Comparison of ENCODE assay signal across 21 cellular contexts in the genomic region with DNA sequence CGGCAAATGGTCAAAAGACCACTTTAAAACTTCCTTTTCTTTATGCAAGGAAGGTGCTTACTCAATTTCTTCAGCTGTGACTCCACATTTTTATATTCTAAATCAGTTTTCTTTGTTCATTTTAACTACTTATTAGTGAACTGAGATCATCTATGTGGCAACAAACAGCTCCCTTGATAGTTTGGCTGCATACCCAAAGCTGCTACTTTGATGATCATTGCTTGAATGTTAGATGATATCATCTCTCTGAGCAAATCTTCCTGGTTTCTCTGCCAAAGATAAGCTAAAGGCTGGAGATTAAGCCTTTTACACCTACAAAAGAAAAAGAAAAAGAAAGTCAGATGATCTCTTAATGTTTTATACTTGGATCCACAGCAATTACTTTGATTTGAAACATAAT.
A peak's percentile ranks its signal among the peaks of the same experiment; 100 is the strongest.
DNase-seq lines count a peak whose midpoint lies in the region; ATAC-seq lines count a peak whose summit lies in the region.
"Had no signal": no experiment of that assay in that cellular context is flagged by ENCODE, and none has a peak within 500 bp of the region (broad histone marks: within the 10 kb centered on the region; RNA-seq: fewer than 3 reads in every experiment).

No MANE protein-coding gene starts in this region.

- no peaks in the 10 kb centered on the region for H3K27me3 Mint-ChIP-seq in activated CD4-positive, alpha-beta T cell treated with anti-CD3 and anti-CD28 coated beads, Interleukin-2, amount 10 ng/mL, durations not matched to agents 7 days and 5 days
- H3K27me3 Mint-ChIP-seq: activated CD8-positive, alpha-beta memory T cell treated with anti-CD3 and anti-CD28 coated beads, Interleukin-2, amount 10 ng/mL, durations not matched to agents 7 days and 5 days had no signal

- POLR2A ChIA-PET in activated CD4-positive, alpha-beta T cell treated with anti-CD3 and anti-CD28 coated beads, Interleukin-2, amount 10 ng/mL, durations not matched to agents 7 days and 5 days (lab: Charles Lee) = no interaction called here

- DNase-seq in GM03348 (ENCODE audit: low spot score) (peak; percentile 46), NCI-H69 (lab: John Stamatoyannopoulos, UW) (peak; percentile 37), fibroblast of gingiva (ENCODE audit: low read depth) (peak; percentile 71), non-pigmented ciliary epithelial cell (ENCODE audit: low read depth) (peak; percentile 54), substantia nigra (lab: John Stamatoyannopoulos, UW) (no peak), iPS-NIHi7 (ENCODE audit: extremely low spot score) (no peak)
- DNase-seq in activated CD4-positive, alpha-beta T cell treated with anti-CD3 and anti-CD28 coated beads, Interleukin-2, amount 10 ng/mL, durations not matched to agents 7 days and 5 days = no peak
- DNase-seq: activated CD8-positive, alpha-beta memory T cell treated with anti-CD3 and anti-CD28 coated beads, Interleukin-2, amount 10 ng/mL, durations not matched to agents 7 days and 5 days; activated gamma-delta T cell treated with Interleukin-2 at 50 U/mL for 16 hours; DMS79; effector memory CD4-positive, alpha-beta T cell; islet precursor cell; KG1; NCI-H1436; NCI-H510A; pancreas; spleen had no signal

- H3K4me3 Mint-ChIP-seq in activated CD4-positive, alpha-beta T cell treated with anti-CD3 and anti-CD28 coated beads, Interleukin-2, amount 10 ng/mL, durations not matched to agents 7 days and 5 days = no peak overlapping the region
- H3K4me3 Mint-ChIP-seq: activated CD8-positive, alpha-beta memory T cell treated with anti-CD3 and anti-CD28 coated beads, Interleukin-2, amount 10 ng/mL, durations not matched to agents 7 days and 5 days; brain; CD14-positive monocyte had no signal

- H3K9me3 Mint-ChIP-seq in activated CD4-positive, alpha-beta T cell treated with anti-CD3 and anti-CD28 coated beads, Interleukin-2, amount 10 ng/mL, durations not matched to agents 7 days and 5 days = no peaks in the 10 kb centered on the region

- no peaks in the 10 kb centered on the region for H3K4me1 Mint-ChIP-seq in activated CD4-positive, alpha-beta T cell treated with anti-CD3 and anti-CD28 coated beads, Interleukin-2, amount 10 ng/mL, durations not matched to agents 7 days and 5 days
- H3K4me1 Mint-ChIP-seq: activated CD8-positive, alpha-beta memory T cell treated with anti-CD3 and anti-CD28 coated beads, Interleukin-2, amount 10 ng/mL, durations not matched to agents 7 days and 5 days; CD14-positive monocyte had no signal

- CTCF ChIA-PET in activated CD4-positive, alpha-beta T cell treated with anti-CD3 and anti-CD28 coated beads, Interleukin-2, amount 10 ng/mL, durations not matched to agents 7 days and 5 days (lab: Charles Lee) = no interaction called here

- H3K27ac Mint-ChIP-seq in activated CD4-positive, alpha-beta T cell treated with anti-CD3 and anti-CD28 coated beads, Interleukin-2, amount 10 ng/mL, durations not matched to agents 7 days and 5 days = no peak overlapping the region
- H3K27ac Mint-ChIP-seq: activated CD8-positive, alpha-beta memory T cell treated with anti-CD3 and anti-CD28 coated beads, Interleukin-2, amount 10 ng/mL, durations not matched to agents 7 days and 5 days; brain; CD14-positive monocyte had no signal

- H3K27ac ChIP-seq in substantia nigra (ENCODE audit: low read depth, low read length, poor library complexity, severe bottlenecking) = no peak overlapping the region
- H3K27ac ChIP-seq: spleen had no signal

- H3K36me3 Mint-ChIP-seq in activated CD4-positive, alpha-beta T cell treated with anti-CD3 and anti-CD28 coated beads, Interleukin-2, amount 10 ng/mL, durations not matched to agents 7 days and 5 days (ENCODE audit: low read depth) = no peaks in the 10 kb centered on the region
- H3K36me3 Mint-ChIP-seq: brain had no signal

- no peak for ATAC-seq in GM18867 (IDR thresholded peaks at IDR 0.05; ENCODE audit: unreplicated experiment)
- ATAC-seq: activated CD8-positive, alpha-beta memory T cell treated with anti-CD3 and anti-CD28 coated beads, Interleukin-2, amount 10 ng/mL, durations not matched to agents 7 days and 5 days; Panc1 had no signal

Comparison
In these comparisons a context has a peak if more than half of its experiments do, and no peak if none do; other contexts are left out.
1. DNase-seq: peak in GM03348 (single experiment), NCI-H69 (single experiment), fibroblast of gingiva (single experiment) and non-pigmented ciliary epithelial cell (single experiment); none in substantia nigra (0 of 49), iPS-NIHi7 (single experiment) and activated CD4-positive, alpha-beta T cell treated with anti-CD3 and anti-CD28 coated beads, Interleukin-2, amount 10 ng/mL, durations not matched to agents 7 days and 5 days (single experiment).